Comparison of ENCODE assay signal across 8 cellular contexts in genomic region chr2:210399440-210400041, GRCh38.
DNase-seq lines count a peak whose midpoint lies in the region; ATAC-seq and TF ChIP-seq lines count a peak whose summit lies in the region.

No MANE protein-coding gene starts in this region.

- no peak overlapping the region for H2AFZ ChIP-seq in mesenchymal stem cell (ENCODE audit: low read depth, low read length)

- H2BK5ac ChIP-seq in mesenchymal stem cell (ENCODE audit: low read depth, low read length, poor library complexity, severe bottlenecking), result no peak overlapping the region
- no peak overlapping the region for H2BK5ac ChIP-seq in mesendoderm (ENCODE audit: low read length)

- H4K5ac ChIP-seq in mesendoderm (ENCODE audit: low read length), result no peak overlapping the region

- no peak overlapping the region for H2BK12ac ChIP-seq in mesenchymal stem cell (ENCODE audit: low read length in 2 of 2)

- H3K36me3 ChIP-seq in mesenchymal stem cell (ENCODE audit: control insufficient read depth in 1 of 2, insufficient read depth in 2 of 2, low read depth in 1 of 2, low read length in 2 of 2) (no peaks in the 10 kb centered on the region), mesendoderm (ENCODE audit: control insufficient read depth, insufficient read depth, low read length) (no peaks in the 10 kb centered on the region)

- no peak overlapping the region for H4K91ac ChIP-seq in mesenchymal stem cell (ENCODE audit: low read length)

- TF ChIP-seq CTCF in astrocyte of the spinal cord (IDR thresholded peaks at IDR 0.05; ENCODE audit: low read depth, low read length), result peak; percentile 37

- H3K27me3 ChIP-seq in mesenchymal stem cell (ENCODE audit: control insufficient read depth in 1 of 2, insufficient read depth in 1 of 2, low read length in 2 of 2) (no peaks in the 10 kb centered on the region), mesendoderm (ENCODE audit: insufficient read depth, low read length, poor library complexity) (no peaks in the 10 kb centered on the region)

- no peak overlapping the region for H2AK5ac ChIP-seq in mesenchymal stem cell (ENCODE audit: low read length, severe bottlenecking)
- H2AK5ac ChIP-seq in mesendoderm (ENCODE audit: low read length), result no peak overlapping the region

- no peak overlapping the region for H3K9ac ChIP-seq in mesenchymal stem cell (ENCODE audit: low read length)
- no peak overlapping the region for H3K9ac ChIP-seq in mesendoderm (ENCODE audit: low read length)

- in situ Hi-C loops in astrocyte of the spinal cord (cut with HindIII; ENCODE audit: low sequenced_read_pairs), result no loop called here

- DNase-seq in ELR (ENCODE audit: low read depth) (peak; percentile 38), astrocyte of the spinal cord (ENCODE audit: low read depth, low spot score) (peak; percentile 42), mesenchymal stem cell (peak; percentile 16), HK-2 (ENCODE audit: unreplicated experiment) (no peak), hypothalamus (lab: John Stamatoyannopoulos, UW) (no peak), mesendoderm (no peak)
- DNase-seq in stimulated activated CD4-positive, alpha-beta T cell treated with anti-CD3 and anti-CD28 coated beads, Interleukin-4, amount 100 ng/mL, for 24 hours, result no peak

- H3K4me1 ChIP-seq in mesenchymal stem cell (ENCODE audit: control insufficient read depth, insufficient read depth, low read depth, low read length) (no peaks in the 10 kb centered on the region), mesendoderm (ENCODE audit: control insufficient read depth, low read depth, low read length) (no peaks in the 10 kb centered on the region)

- peak; percentile 64 for ATAC-seq in HG03571 (IDR thresholded peaks at IDR 0.05; ENCODE audit: unreplicated experiment)

- WGBS in mesenchymal stem cell, result 79% methylated on average over 2 of the region's 3 CpGs
- WGBS in mesendoderm (ENCODE audit: extremely low coverage, insufficient coverage, low lambda C conversion rate), result no CpG with 5 or more reads among the region's 3 CpGs

- H3K9me3 ChIP-seq in mesenchymal stem cell (ENCODE audit: control insufficient read depth, low read length), result no peaks in the 10 kb centered on the region

- no peak overlapping the region for H3K27ac ChIP-seq in mesenchymal stem cell (ENCODE audit: low read length, poor library complexity, severe bottlenecking)
- H3K27ac ChIP-seq in mesendoderm (ENCODE audit: low read depth, low read length), result no peak overlapping the region

- no peak overlapping the region for H3K14ac ChIP-seq in mesenchymal stem cell (ENCODE audit: low read length in 2 of 2)

- H3K4me3 ChIP-seq in astrocyte of the spinal cord (ENCODE audit: low read depth, low read length), result no peak overlapping the region
- no peak overlapping the region for H3K4me3 ChIP-seq in mesenchymal stem cell (ENCODE audit: insufficient read depth in 1 of 2, low read depth in 1 of 2, low read length in 2 of 2)
- no peak overlapping the region for H3K4me3 ChIP-seq in mesendoderm (ENCODE audit: low read length)

- H4K8ac ChIP-seq in mesenchymal stem cell (ENCODE audit: low read length) (no peak overlapping the region), mesendoderm (ENCODE audit: low read depth, low read length) (no peak overlapping the region)

- H3K18ac ChIP-seq in mesenchymal stem cell (ENCODE audit: low read depth in 1 of 2, low read length in 2 of 2) (no peak overlapping the region), mesendoderm (ENCODE audit: low read length) (no peak overlapping the region)

- no peak overlapping the region for H3K23ac ChIP-seq in mesenchymal stem cell (ENCODE audit: low read length in 2 of 2)
- H3K23ac ChIP-seq in mesendoderm (ENCODE audit: low read length), result no peak overlapping the region

- no peaks in the 10 kb centered on the region for H3K79me1 ChIP-seq in mesenchymal stem cell (replicated peaks; ENCODE audit: low read length, poor library complexity, severe bottlenecking)
- no peaks in the 10 kb centered on the region for H3K79me1 ChIP-seq in mesendoderm (ENCODE audit: low read length)

- H3K79me2 ChIP-seq in mesendoderm (ENCODE audit: control insufficient read depth, insufficient read depth, low read length), result no peaks in the 10 kb centered on the region

- H3K4me2 ChIP-seq in mesenchymal stem cell (ENCODE audit: low read length, poor library complexity, severe bottlenecking) (no peak overlapping the region), mesendoderm (ENCODE audit: low read length) (no peak overlapping the region)

- no peak overlapping the region for H2BK15ac ChIP-seq in mesenchymal stem cell (ENCODE audit: low read depth, poor library complexity, severe bottlenecking)
- H2BK15ac ChIP-seq in mesendoderm (replicated peaks; ENCODE audit: low read depth), result no peak overlapping the region

- H2BK120ac ChIP-seq in mesenchymal stem cell (ENCODE audit: low read depth, low read length), result no peak overlapping the region
- no peak overlapping the region for H2BK120ac ChIP-seq in mesendoderm (ENCODE audit: low read depth, low read length)

- no peak overlapping the region for H3K56ac ChIP-seq in mesendoderm (ENCODE audit: low read length)

- H3K4ac ChIP-seq in mesenchymal stem cell (ENCODE audit: low read depth in 1 of 2, low read length in 2 of 2), result no peak overlapping the region
- H3K4ac ChIP-seq in mesendoderm (ENCODE audit: low read depth, low read length), result no peak overlapping the region

Comparison
In these comparisons a context has a peak if more than half of its experiments do, and no peak if none do; other contexts are left out.
1. DNase-seq: peak in ELR (single experiment), astrocyte of the spinal cord (single experiment) and mesenchymal stem cell (single experiment); none in HK-2 (single experiment), stimulated activated CD4-positive, alpha-beta T cell treated with anti-CD3 and anti-CD28 coated beads, Interleukin-4, amount 100 ng/mL, for 24 hours (single experiment), hypothalamus (0 of 51) and mesendoderm (single experiment).